In genomic region chr17:17822189-17822978, GRCh38 we compare ENCODE assay signal across 8 cellular contexts.
DNase-seq lines count a peak whose midpoint lies in the region; ATAC-seq and TF ChIP-seq lines count a peak whose summit lies in the region.

No MANE protein-coding gene starts in this region.

- no peak overlapping the region for H3K27ac ChIP-seq in HEK293 (ENCODE audit: extremely low read depth, low read depth, low read length)

- peaks cover 32% of the 10 kb centered on the region for H3K36me3 Mint-ChIP-seq in stimulated activated effector memory CD8-positive, alpha-beta T cell treated with anti-CD3 and anti-CD28 coated beads, Interleukin-12 subunit alpha, Interleukin-12 subunit beta, amount 100 ng/mL, for 72 hours

- DNase-seq in adipocyte (ENCODE audit: low read depth) (peak; percentile 44), hippocampal formation (lab: John Stamatoyannopoulos, UW) (peak; percentile 90 to 94), NCI-H69 (lab: John Stamatoyannopoulos, UW) (no peak)
- no peak for DNase-seq in stimulated activated effector memory CD8-positive, alpha-beta T cell treated with anti-CD3 and anti-CD28 coated beads, Interleukin-12 subunit alpha, Interleukin-12 subunit beta, amount 100 ng/mL, for 72 hours (ENCODE audit: low spot score in 2 of 2)
- no peak for DNase-seq in stimulated activated naive CD4-positive, alpha-beta T cell (lab: John Stamatoyannopoulos, UW)

- no peaks in the 10 kb centered on the region for H3K27me3 ChIP-seq in adipocyte (replicated peaks; ENCODE audit: control insufficient read depth, insufficient read depth, low read length)

- H3K36me3 ChIP-seq in HEK293 (ENCODE audit: control insufficient read depth in 2 of 2, insufficient read depth in 1 of 2, low read length in 2 of 2): peaks cover 3 to 18% of the 10 kb centered on the region in 2 experiments; a peak in 1 of 3 replicates
- H3K36me3 ChIP-seq in adipocyte (ENCODE audit: control insufficient read depth, insufficient read depth, low read length, severe bottlenecking): peaks cover 43% of the 10 kb centered on the region

- H3K9me3 ChIP-seq in HEK293 (ENCODE audit: control insufficient read depth, insufficient read depth, low read depth, low read length) (no peaks in the 10 kb centered on the region), adipocyte (ENCODE audit: control insufficient read depth, low read length) (no peaks in the 10 kb centered on the region)

- H3K4me1 ChIP-seq in HEK293 (ENCODE audit: control insufficient read depth, insufficient read depth, low read length) (peaks cover 38% of the 10 kb centered on the region), adipocyte (ENCODE audit: control insufficient read depth, insufficient read depth, low read length) (peaks cover 70% of the 10 kb centered on the region)

- no peak overlapping the region for H3K27ac Mint-ChIP-seq in stimulated activated effector memory CD8-positive, alpha-beta T cell treated with anti-CD3 and anti-CD28 coated beads, Interleukin-12 subunit alpha, Interleukin-12 subunit beta, amount 100 ng/mL, for 72 hours

- POLR2A ChIA-PET in HEK293 (lab: Yijun Ruan, JAX): interaction anchor here (0.6 to 11.4 kb wide), 3 partner anchors 9 to 136 kb away, joined by 3 to 181 read pairs (median 3); partner anchors contain the start of gene SREBF1

- TF ChIP-seq CTCF in HEK293 (tag by site-specific recombination; IDR thresholded peaks at IDR 0.05): no peak

- peak overlapping the region; percentile 72 for H3K4me3 Mint-ChIP-seq in stimulated activated effector memory CD8-positive, alpha-beta T cell treated with anti-CD3 and anti-CD28 coated beads, Interleukin-12 subunit alpha, Interleukin-12 subunit beta, amount 100 ng/mL, for 72 hours

- CTCF ChIA-PET in HEK293 (lab: Yijun Ruan, JAX): interaction anchor here (0.7 to 5.4 kb wide), 3 partner anchors 11 to 216 kb away, joined by 3 to 35 read pairs (median 7); no protein-coding TSS in a partner anchor

- peaks cover 77% of the 10 kb centered on the region for H3K4me1 Mint-ChIP-seq in stimulated activated effector memory CD8-positive, alpha-beta T cell treated with anti-CD3 and anti-CD28 coated beads, Interleukin-12 subunit alpha, Interleukin-12 subunit beta, amount 100 ng/mL, for 72 hours

- no peak for ATAC-seq in stimulated activated effector memory CD8-positive, alpha-beta T cell treated with anti-CD3 and anti-CD28 coated beads, Interleukin-12 subunit alpha, Interleukin-12 subunit beta, amount 100 ng/mL, for 72 hours
- no peak for ATAC-seq in GM18498 (IDR thresholded peaks at IDR 0.05; ENCODE audit: unreplicated experiment)
- no peak for ATAC-seq in HG03521 (IDR thresholded peaks at IDR 0.05; ENCODE audit: unreplicated experiment)

- H3K4me3 ChIP-seq in HEK293 (ENCODE audit: low read depth, low read length): no peak overlapping the region
- H3K4me3 ChIP-seq in adipocyte (ENCODE audit: low read length): peak overlapping the region; percentile 80

- H3K9ac ChIP-seq in adipocyte (ENCODE audit: low read length): peak overlapping the region; percentile 90

- no peaks in the 10 kb centered on the region for H3K9me3 Mint-ChIP-seq in stimulated activated effector memory CD8-positive, alpha-beta T cell treated with anti-CD3 and anti-CD28 coated beads, Interleukin-12 subunit alpha, Interleukin-12 subunit beta, amount 100 ng/mL, for 72 hours

TF ChIP-seq in HEK293, 187 proteins besides CTCF, POLR2A, EP300 and RAD21:
- TF ChIP-seq ZNF585B (tag by site-specific recombination; IDR thresholded peaks at IDR 0.05) (no peak), ZNF529 (tag by site-specific recombination; IDR thresholded peaks at IDR 0.05; ENCODE audit: insufficient replicate concordance) (no peak), GLIS2 (tag by site-specific recombination; IDR thresholded peaks at IDR 0.05) (peak; percentile 36; the same call in 1 of the 2 replicates), ZNF449 (tag by site-specific recombination; IDR thresholded peaks at IDR 0.05) (peak; percentile 82), ZNF112 (tag by site-specific recombination; IDR thresholded peaks at IDR 0.05) (no peak)

Comparison
In these comparisons a context has a peak if more than half of its experiments do, and no peak if none do; other contexts are left out.
1. DNase-seq: peak in adipocyte (single experiment) and hippocampal formation (2 of 2); none in stimulated activated effector memory CD8-positive, alpha-beta T cell treated with anti-CD3 and anti-CD28 coated beads, Interleukin-12 subunit alpha, Interleukin-12 subunit beta, amount 100 ng/mL, for 72 hours (0 of 2), stimulated activated naive CD4-positive, alpha-beta T cell (0 of 6) and NCI-H69 (single experiment).